ENCODE assay signal across 20 cellular contexts in genomic region chr7:23291957-23292560, GRCh38. TPM values are rescaled to one million over a fixed set of nuclear protein-coding genes. Genes with fewer than 3 reads are reported as not detected.
"Had no signal": no experiment of that assay in that cellular context is flagged by ENCODE, and none has a peak within 500 bp of the region (broad histone marks: within the 10 kb centered on the region; RNA-seq: fewer than 3 reads in every experiment).

No MANE protein-coding gene starts in this region.

- H3K4me1 ChIP-seq: colonic mucosa, psoas muscle, sigmoid colon, stomach had no signal

- H3K27ac ChIP-seq: colonic mucosa, neural progenitor cell, psoas muscle, sigmoid colon, stomach had no signal

- ATAC-seq: activated CD8-positive, alpha-beta T cell treated with anti-CD3 and anti-CD28 coated beads, Interleukin-2, amount 10 ng/mL, durations not matched to agents 7 days and 5 days; activated naive CD8-positive, alpha-beta T cell treated with anti-CD3 and anti-CD28 coated beads, Interleukin-2, amount 50 U/mL, for 24 hours; mucosa of descending colon; psoas muscle; stimulated activated effector memory CD8-positive, alpha-beta T cell treated with anti-CD3 and anti-CD28 coated beads, Interleukin-12 subunit alpha, Interleukin-12 subunit beta, amount 100 ng/mL, for 72 hours had no signal

- H3K36me3 ChIP-seq: colonic mucosa, neural progenitor cell, sigmoid colon, stomach had no signal

- H3K4me3 ChIP-seq: colonic mucosa, mucosa of descending colon, neural progenitor cell, psoas muscle, sigmoid colon, stomach had no signal

- H3K27me3 ChIP-seq: colonic mucosa, neural progenitor cell, sigmoid colon had no signal

- H3K9me3 ChIP-seq: colonic mucosa, mucosa of descending colon, psoas muscle, sigmoid colon, stomach had no signal

- DNase-seq: activated CD4-positive, alpha-beta T cell treated with anti-CD3 and anti-CD28 coated beads, Interleukin-2, amount 10 ng/mL, durations not matched to agents 7 days and 5 days; activated CD8-positive, alpha-beta memory T cell treated with anti-CD3 and anti-CD28 coated beads, Interleukin-2, amount 50 U/mL, for 48 hours; activated CD8-positive, alpha-beta T cell treated with anti-CD3 and anti-CD28 coated beads, Interleukin-2, amount 10 ng/mL, durations not matched to agents 7 days and 5 days; activated effector memory CD4-positive, alpha-beta T cell treated with Interleukin-2 at 50 U/mL for 16 hours; activated naive CD4-positive, alpha-beta T cell treated with anti-CD3 and anti-CD28 coated beads, Interleukin-2, amount 10 ng/mL, durations not matched to agents 7 days and 5 days; activated naive CD8-positive, alpha-beta T cell treated with anti-CD3 and anti-CD28 coated beads, Interleukin-2, amount 50 U/mL, for 24 hours; activated T-cell treated with anti-CD3 and anti-CD28 coated beads, Interleukin-2, amount 50 U/mL, for 48 hours; anterior cingulate cortex; colonic mucosa; head of caudate nucleus; mucosa of descending colon; naive B cell; psoas muscle; sigmoid colon; stimulated activated CD4-positive, alpha-beta T cell treated with anti-CD3 and anti-CD28 coated beads, Interleukin-4, amount 100 ng/mL, for 24 hours; stomach; T-helper 1 cell; T1000 had no signal

RNA-seq across cellular contexts. Expression of gene GPNMB, which starts 45.5 kb away (rescaled TPM):
- total RNA-seq: activated CD4-positive, alpha-beta T cell treated with anti-CD3 and anti-CD28 coated beads, Interleukin-2, amount 10 ng/mL, durations not matched to agents 7 days and 5 days had no signal
